Comparison of ENCODE assay signal across 8 cellular contexts in the genomic region with DNA sequence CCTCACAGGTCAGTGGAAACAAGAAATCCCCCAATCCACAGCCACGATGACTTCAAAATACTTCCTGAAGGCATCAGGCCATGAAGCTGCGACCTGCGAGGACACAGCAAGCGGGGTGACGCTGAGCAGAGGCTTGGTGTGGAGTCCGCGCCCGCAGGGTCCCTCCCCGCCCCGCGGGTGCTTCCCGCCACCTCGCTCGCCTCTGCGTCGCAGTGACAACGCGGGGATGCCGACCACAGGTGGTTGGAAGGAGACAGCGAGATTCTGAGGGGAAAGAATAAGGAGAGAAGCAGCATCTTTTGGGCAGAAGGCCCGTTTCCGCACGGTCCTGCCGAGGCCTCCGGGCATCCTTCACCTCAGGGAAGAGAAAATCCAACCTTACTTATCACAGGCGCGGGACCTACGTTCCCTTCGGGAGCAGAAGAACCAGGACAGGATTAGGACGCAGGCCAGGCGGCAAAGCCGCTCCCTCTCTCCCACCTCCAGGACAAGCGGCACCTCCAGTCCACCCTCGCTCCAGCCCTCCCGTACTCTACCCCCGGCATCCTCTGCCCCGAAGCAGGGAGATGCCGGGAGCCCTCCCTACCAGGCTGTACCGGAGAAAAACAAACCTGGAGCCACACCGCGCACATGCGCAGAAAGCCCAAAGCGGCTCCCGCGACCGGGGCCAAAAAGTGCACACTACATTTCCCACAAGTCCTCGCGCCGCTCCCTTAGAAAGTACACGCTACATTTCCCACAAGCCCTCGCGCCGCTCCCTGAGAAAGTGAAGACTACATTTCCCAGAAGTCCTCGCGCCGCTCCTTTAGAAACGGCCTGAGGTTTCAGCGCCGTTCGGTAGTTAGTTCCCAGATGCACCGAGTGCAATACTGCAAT.
DNase-seq lines count a peak whose midpoint lies in the region; ATAC-seq lines count a peak whose summit lies in the region.

No MANE protein-coding gene starts in this region.

- H3K4me1 ChIP-seq in mononuclear cell (ENCODE audit: insufficient read depth, low read length) = peaks cover 19% of the 10 kb centered on the region

- peaks cover 32 to 38% (median 37%) of the 10 kb centered on the region in 3 donors for H3K4me1 Mint-ChIP-seq in IgD-negative memory B cell

- peak; percentile 95 for ATAC-seq in GM21576 (IDR thresholded peaks at IDR 0.05; ENCODE audit: unreplicated experiment)

- H3K4me3 Mint-ChIP-seq in IgD-negative memory B cell = peak overlapping the region; percentile 97 to 99 (median 98)

- no peaks in the 10 kb centered on the region for H3K9me3 ChIP-seq in mononuclear cell (ENCODE audit: low read depth, low read length)

- H3K4me3 ChIP-seq in mononuclear cell (ENCODE audit: low read length) = peak overlapping the region; percentile 63

- no peak overlapping the region for H3K27ac ChIP-seq in epithelial cell of prostate

- peak overlapping the region; percentile 78 to 96 (median 96) for H3K27ac Mint-ChIP-seq in IgD-negative memory B cell

- H3K27me3 Mint-ChIP-seq in IgD-negative memory B cell = no peaks in the 10 kb centered on the region

- DNase-seq in DMS114 treated with DMSO at 0.1 percent for 48 hours (lab: John Stamatoyannopoulos, UW; ENCODE audit: unreplicated experiment) (peak; percentile 99), OCI-M1 (lab: John Stamatoyannopoulos, UW) (peak; percentile 99), activated T-cell treated with anti-CD3 and anti-CD28 coated beads for 48 hours (ENCODE audit: low read depth) (peak; percentile 90), epithelial cell of prostate (ENCODE audit: low read depth, low spot score) (peak; percentile 91)
- peak; percentile 90 to 93 for DNase-seq in stimulated activated CD8-positive, alpha-beta memory T cell treated with anti-CD3 and anti-CD28 coated beads, Interleukin-2, amount 100 ng/mL, for 48 hours (ENCODE audit: low read depth in 2 of 2)

- H3K9me3 Mint-ChIP-seq in IgD-negative memory B cell = peaks cover 0 to 2% (median 0%) of the 10 kb centered on the region in 3 donors

- no peaks in the 10 kb centered on the region for H3K27me3 ChIP-seq in mononuclear cell (ENCODE audit: insufficient read depth, low read length)

- peaks cover 11% of the 10 kb centered on the region for H3K36me3 Mint-ChIP-seq in IgD-negative memory B cell
